Comparison of ENCODE assay signal across 9 cellular contexts in genomic region chr11:13928566-13929251, GRCh38. TPM values are rescaled to one million over a fixed set of nuclear protein-coding genes. Genes with fewer than 3 reads are reported as not detected.
DNase-seq lines count a peak whose midpoint lies in the region; ATAC-seq and TF ChIP-seq lines count a peak whose summit lies in the region.
"Had no signal": no experiment of that assay in that cellular context is flagged by ENCODE, and none has a peak within 500 bp of the region (broad histone marks: within the 10 kb centered on the region; RNA-seq: fewer than 3 reads in every experiment).

No MANE protein-coding gene starts in this region.

- H3K27ac ChIP-seq in mesodermal cell (ENCODE audit: low read depth, low read length, severe bottlenecking) = peak overlapping the region; percentile 66

- H3K9me3 ChIP-seq in MG63 (no peaks in the 10 kb centered on the region), mesodermal cell (ENCODE audit: control insufficient read depth, low read length) (no peaks in the 10 kb centered on the region)

- H3K27me3 ChIP-seq in MG63 = no peaks in the 10 kb centered on the region

- DNase-seq in Caki2 (ENCODE audit: low read depth) = peak; percentile 86
- peak; percentile 8 for DNase-seq in MG63
- DNase-seq in GM10248 (ENCODE audit: extremely low spot score) = no peak
- no peak for DNase-seq in stimulated activated CD4-positive, alpha-beta T cell treated with anti-CD3 and anti-CD28 coated beads, Interleukin-12 subunit alpha, Interleukin-12 subunit beta, amount 100 ng/mL, for 4 hours
- DNase-seq in activated T-cell treated with anti-CD3 and anti-CD28 coated beads, Interleukin-2, amount 50 U/mL, for 24 hours = no peak

- ATAC-seq in GM18868 (IDR thresholded peaks at IDR 0.05; ENCODE audit: unreplicated experiment) = no peak

- H3K4me1 ChIP-seq in mesodermal cell (ENCODE audit: control insufficient read depth, insufficient read depth, low read length, poor library complexity, severe bottlenecking) = peaks cover 9% of the 10 kb centered on the region

- WGBS in mesodermal cell (ENCODE audit: insufficient coverage in 2 of 2), 2 experiments = 13% methylated on average over 1 of the region's 4 CpGs; no CpG with 5 or more reads in 1 of the 2 experiments

- H3K4me3 ChIP-seq in MG63 = no peak overlapping the region
- no peak overlapping the region for H3K4me3 ChIP-seq in mesodermal cell (ENCODE audit: extremely low read depth, insufficient read depth, low read length, poor library complexity, severe bottlenecking)

- H3K27ac Mint-ChIP-seq in brain = peak overlapping the region in 4 of 5 experiments; percentile 73 to 96 (median 89)
- no peak overlapping the region for H3K27ac Mint-ChIP-seq in activated T-cell treated with anti-CD3 and anti-CD28 coated beads, Interleukin-2, amount 50 U/mL, for 24 hours
- H3K27ac Mint-ChIP-seq: mesothelial cell of epicardium had no signal

- no peaks in the 10 kb centered on the region for H3K27me3 Mint-ChIP-seq in brain
- H3K27me3 Mint-ChIP-seq in activated T-cell treated with anti-CD3 and anti-CD28 coated beads, Interleukin-2, amount 50 U/mL, for 24 hours = no peaks in the 10 kb centered on the region

- peak overlapping the region in 2 of 5 experiments; percentile 41 to 51 for H3K4me3 Mint-ChIP-seq in brain
- H3K4me3 Mint-ChIP-seq in activated T-cell treated with anti-CD3 and anti-CD28 coated beads, Interleukin-2, amount 50 U/mL, for 24 hours = no peak overlapping the region
- H3K4me3 Mint-ChIP-seq: mesothelial cell of epicardium had no signal

- H3K36me3 Mint-ChIP-seq in brain = no peaks in the 10 kb centered on the region
- H3K36me3 Mint-ChIP-seq in activated T-cell treated with anti-CD3 and anti-CD28 coated beads, Interleukin-2, amount 50 U/mL, for 24 hours (ENCODE audit: low read depth) = no peaks in the 10 kb centered on the region
- H3K36me3 Mint-ChIP-seq: mesothelial cell of epicardium had no signal

- POLR2A ChIA-PET in GM10248 (lab: Yijun Ruan, JAX) = no interaction called here

- CTCF ChIA-PET in GM10248 (lab: Yijun Ruan, JAX) = no interaction called here

- H3K9me3 Mint-ChIP-seq in brain = peaks cover 0 to 5% (median 0%) of the 10 kb centered on the region in 5 experiments
- peaks cover 5% of the 10 kb centered on the region for H3K9me3 Mint-ChIP-seq in activated T-cell treated with anti-CD3 and anti-CD28 coated beads, Interleukin-2, amount 50 U/mL, for 24 hours

- no peak for TF ChIP-seq CTCF in brain (conservative IDR thresholded peaks at IDR 0.05)
- no peak for TF ChIP-seq CTCF in GM10248 (IDR thresholded peaks at IDR 0.05; ENCODE audit: control extremely low read depth, extremely low read depth, low read depth, missing control alignments)

- no peaks in the 10 kb centered on the region for H3K36me3 ChIP-seq in MG63
- no peaks in the 10 kb centered on the region for H3K36me3 ChIP-seq in mesodermal cell (ENCODE audit: control insufficient read depth, insufficient read depth, low read length)

- H3K4me1 Mint-ChIP-seq in brain = peaks cover 31% of the 10 kb centered on the region
- H3K4me1 Mint-ChIP-seq in activated T-cell treated with anti-CD3 and anti-CD28 coated beads, Interleukin-2, amount 50 U/mL, for 24 hours (ENCODE audit: low read depth) = peaks cover 41% of the 10 kb centered on the region

- in situ Hi-C loops in Caki2 (cut with HindIII; ENCODE audit: low pct_unique_long_range_greater_than_20kb, low sequenced_read_pairs) = no loop called here

RNA-seq across cellular contexts. Expression of gene SPON1, which starts 33.8 kb away (rescaled TPM):
- 0.54 and 1.1 TPM in 2 replicates for total RNA-seq in Caki2 (2014; rRNA removed; shearing (Covaris generic); ENCODE audit: low replicate concordance)
- total RNA-seq in MG63 (2014; rRNA removed; shearing (Covaris generic); ENCODE audit: low replicate concordance) = not detected in 2 replicates
- 12.3 TPM for polyA plus RNA-seq in brain (ENCODE audit: insufficient read depth, low read depth, low replicate concordance)
- polyA plus RNA-seq in mesodermal cell (2013, experiment 1 of 2) = 31.1 TPM
- polyA plus RNA-seq in mesodermal cell (2013, experiment 2 of 2) = 29.8 TPM

Comparison
In these comparisons a context has a peak if more than half of its experiments do, and no peak if none do; other contexts are left out.
1. DNase-seq: peak in Caki2 (single experiment) and MG63 (single experiment); none in GM10248 (single experiment), stimulated activated CD4-positive, alpha-beta T cell treated with anti-CD3 and anti-CD28 coated beads, Interleukin-12 subunit alpha, Interleukin-12 subunit beta, amount 100 ng/mL, for 4 hours (single experiment) and activated T-cell treated with anti-CD3 and anti-CD28 coated beads, Interleukin-2, amount 50 U/mL, for 24 hours (single experiment).